ENCODE assay signal across 18 cellular contexts in genomic region chr2:70203086-70203485, GRCh38. TPM values are rescaled to one million over a fixed set of nuclear protein-coding genes. Genes with fewer than 3 reads are reported as not detected.
DNase-seq lines count a peak whose midpoint lies in the region; ATAC-seq and TF ChIP-seq lines count a peak whose summit lies in the region.
"Had no signal": no experiment of that assay in that cellular context is flagged by ENCODE, and none has a peak within 500 bp of the region (broad histone marks: within the 10 kb centered on the region; RNA-seq: fewer than 3 reads in every experiment).

No MANE protein-coding gene starts in this region.

- H3K4me3 Mint-ChIP-seq in chondrocyte (ENCODE audit: unreplicated experiment): no peak overlapping the region
- H3K4me3 Mint-ChIP-seq: CD8-positive, alpha-beta T cell had no signal

- H3K9me3 ChIP-seq in osteoblast (ENCODE audit: low read depth, low read length) (no peaks in the 10 kb centered on the region), colonic mucosa (no peaks in the 10 kb centered on the region)

- ATAC-seq in GM19455 (IDR thresholded peaks at IDR 0.05; ENCODE audit: unreplicated experiment) (no peak), esophagus mucosa (no peak)
- ATAC-seq: CD8-positive, alpha-beta T cell had no signal

- H3K4me1 Mint-ChIP-seq in chondrocyte (ENCODE audit: low read depth): no peaks in the 10 kb centered on the region

- no peak overlapping the region for H3K4me2 ChIP-seq in osteoblast (ENCODE audit: insufficient read depth, low read length)

- no peak overlapping the region for H3K9ac ChIP-seq in colonic mucosa (ENCODE audit: low read depth in 2 of 2, low read length in 2 of 2)

- CTCF ChIA-PET in RWPE1 (lab: Yijun Ruan, JAX): no interaction called here

- no peaks in the 10 kb centered on the region for H3K27me3 Mint-ChIP-seq in chondrocyte (ENCODE audit: low read depth)

- H3K27me3 ChIP-seq in osteoblast (ENCODE audit: insufficient read depth, low read length): no peaks in the 10 kb centered on the region
- H3K27me3 ChIP-seq in colonic mucosa: no peaks in the 10 kb centered on the region

- H3K4me1 ChIP-seq in osteoblast (ENCODE audit: insufficient read depth, low read length) (no peaks in the 10 kb centered on the region), colonic mucosa (no peaks in the 10 kb centered on the region)

- TF ChIP-seq CTCF in RWPE1 (conservative IDR thresholded peaks at IDR 0.05; ENCODE audit: low read depth): no peak
- TF ChIP-seq CTCF in chondrocyte (IDR thresholded peaks at IDR 0.05): no peak
- TF ChIP-seq CTCF in osteoblast (IDR thresholded peaks at IDR 0.05; ENCODE audit: extremely low read depth, low read depth, low read length): no peak
- no peak for TF ChIP-seq CTCF in colonic mucosa (IDR thresholded peaks at IDR 0.05)

- H3K27ac ChIP-seq in RWPE1: peak overlapping the region; percentile 4; the same call in 1 of the 2 replicates
- no peak overlapping the region for H3K27ac ChIP-seq in osteoblast (ENCODE audit: low read depth, low read length)
- H3K27ac ChIP-seq in colonic mucosa: no peak overlapping the region
- H3K27ac ChIP-seq: 22Rv1 had no signal

- H3K4me3 ChIP-seq in osteoblast (ENCODE audit: insufficient read depth, low read length) (no peak overlapping the region), colonic mucosa (no peak overlapping the region)

- no peaks in the 10 kb centered on the region for H3K36me3 Mint-ChIP-seq in chondrocyte (ENCODE audit: low read depth)
- H3K36me3 Mint-ChIP-seq: CD8-positive, alpha-beta T cell had no signal

- H3K79me2 ChIP-seq in osteoblast (ENCODE audit: insufficient read depth, low read length): no peaks in the 10 kb centered on the region

- POLR2A ChIA-PET in RWPE1 (lab: Yijun Ruan, JAX; ENCODE audit: low non-redundant PET): no interaction called here

- no peaks in the 10 kb centered on the region for H3K9me3 Mint-ChIP-seq in chondrocyte (ENCODE audit: low read depth)
- H3K9me3 Mint-ChIP-seq: CD8-positive, alpha-beta T cell had no signal

- H4K20me1 ChIP-seq in osteoblast (ENCODE audit: insufficient read depth, low read length): no peaks in the 10 kb centered on the region

- DNase-seq in DMS 273 (lab: John Stamatoyannopoulos, UW; ENCODE audit: unreplicated experiment): peak; percentile 21
- DNase-seq in DMS 273 treated with DMSO at 0.1 percent for 48 hours (lab: John Stamatoyannopoulos, UW): no peak
- no peak for DNase-seq in RWPE1 (ENCODE audit: low spot score)
- no peak for DNase-seq in chondrocyte (ENCODE audit: low spot score)
- DNase-seq in osteoblast (ENCODE audit: insufficient read length, low spot score, missing footprints): peak; percentile 58
- no peak for DNase-seq in colonic mucosa
- DNase-seq: C1 segment of cervical spinal cord; Calu3; CD8-positive, alpha-beta T cell; DMS53; Kasumi-1; NCI-H1694; NCI-H2171; NCI-H345; NCI-H524 had no signal

- H3K36me3 ChIP-seq in osteoblast (ENCODE audit: insufficient read depth, low read length): no peaks in the 10 kb centered on the region
- H3K36me3 ChIP-seq in colonic mucosa: no peaks in the 10 kb centered on the region

- intact Hi-C loops in colonic mucosa (cut with DNase I): no loop called here

- H2AFZ ChIP-seq in osteoblast (ENCODE audit: low read length): no peak overlapping the region

- peak overlapping the region; percentile 41 for H3K27ac Mint-ChIP-seq in chondrocyte (ENCODE audit: unreplicated experiment)
- H3K27ac Mint-ChIP-seq: CD8-positive, alpha-beta T cell had no signal

RNA-seq across cellular contexts. Expression of gene C2orf42, which starts 12.3 kb away (rescaled TPM):
- 14.3 to 24.8 TPM (median 14.7 TPM) in 3 replicates for total RNA-seq in chondrocyte
- total RNA-seq in osteoblast: 24.5 and 25.0 TPM in 2 replicates
- total RNA-seq in esophagus mucosa: 4.9 TPM
- total RNA-seq in colonic mucosa: 10 to 100 TPM in 1 of 2 donors, 1 to 10 TPM in 1; 7.1 to 11.4 TPM

RNA-seq across cellular contexts. Expression of gene TIA1, which starts 45.3 kb away (rescaled TPM):
- total RNA-seq in chondrocyte: 87.0 to 121 TPM (median 94.8 TPM) in 3 replicates
- total RNA-seq in osteoblast: 87.6 and 92.5 TPM in 2 replicates
- 45.8 TPM for total RNA-seq in esophagus mucosa
- 10 to 100 TPM; 86.8 to 89.2 TPM for total RNA-seq in colonic mucosa

RNA-seq across cellular contexts. Expression of gene PCYOX1, which starts 54.9 kb away (rescaled TPM):
- total RNA-seq in chondrocyte (82.1 to 93.5 TPM (median 87.2 TPM) in 3 replicates), osteoblast (74.2 and 82.2 TPM in 2 replicates), esophagus mucosa (63.1 TPM), colonic mucosa (10 to 100 TPM; 39.4 to 62.7 TPM)

Comparison
In these comparisons a context has a peak if more than half of its experiments do, and no peak if none do; other contexts are left out.
1. DNase-seq: peak in DMS 273 (single experiment) and osteoblast (single experiment); none in DMS 273 treated with DMSO at 0.1 percent for 48 hours (single experiment), RWPE1 (single experiment), chondrocyte (single experiment) and colonic mucosa (single experiment).